ENCODE assay signal across 17 cellular contexts in genomic region chr12:123807002-123807401, GRCh38. TPM values are rescaled to one million over a fixed set of nuclear protein-coding genes. Genes with fewer than 3 reads are reported as not detected.
DNase-seq lines count a peak whose midpoint lies in the region; ATAC-seq and TF ChIP-seq lines count a peak whose summit lies in the region.
"Had no signal": no experiment of that assay in that cellular context is flagged by ENCODE, and none has a peak within 500 bp of the region (broad histone marks: within the 10 kb centered on the region; RNA-seq: fewer than 3 reads in every experiment).

No MANE protein-coding gene starts in this region.

- H3K27ac ChIP-seq in HEK293 (ENCODE audit: extremely low read depth, low read depth, low read length) = no peak overlapping the region
- H3K27ac ChIP-seq in A673 (ENCODE audit: low read depth, low read length, poor library complexity, severe bottlenecking) = no peak overlapping the region

- H3K27ac Mint-ChIP-seq in brain (peak overlapping the region in 3 of 5 experiments; percentile 17 to 44 (median 40)), nephron progenitor cell (peak overlapping the region; percentile 18)
- H3K27ac Mint-ChIP-seq: CD4-positive, CD25-positive, alpha-beta regulatory T cell; CD8-positive, alpha-beta memory T cell had no signal

- POLR2A ChIA-PET in HEK293 (lab: Yijun Ruan, JAX) = no interaction called here
- POLR2A ChIA-PET in A673 (lab: Charles Lee; ENCODE audit: low non-redundant PET) = no interaction called here

- H3K9me3 Mint-ChIP-seq in brain (no peaks in the 10 kb centered on the region), nephron progenitor cell (no peaks in the 10 kb centered on the region)
- H3K9me3 Mint-ChIP-seq: CD4-positive, CD25-positive, alpha-beta regulatory T cell; CD8-positive, alpha-beta memory T cell had no signal

- DNase-seq in nephron progenitor cell (no peak), pons (ENCODE audit: low spot score) (peak; percentile 54), A673 (ENCODE audit: low spot score) (no peak), cerebellum (ENCODE audit: low spot score) (no peak)
- DNase-seq: ACHN; BE2C; CD4-positive, CD25-positive, alpha-beta regulatory T cell; CD8-positive, alpha-beta memory T cell; COR-L47; DMS 273 treated with DMSO at 0.1 percent for 48 hours; DMS53; DND-41; GOT3 had no signal

- H3K4me3 ChIP-seq in HEK293 (ENCODE audit: low read depth, low read length) = no peak overlapping the region
- no peak overlapping the region for H3K4me3 ChIP-seq in A673 (ENCODE audit: low read depth, low read length, poor library complexity, severe bottlenecking)
- H3K4me3 ChIP-seq: GM12878 had no signal

- CTCF ChIA-PET in HEK293 (lab: Yijun Ruan, JAX) (interaction anchor here (0.6 to 1.9 kb wide), 6 partner anchors 14 to 1022 kb away, joined by 3 to 7 read pairs (median 4); no protein-coding TSS in a partner anchor), A673 (lab: Charles Lee) (interaction anchor here (0.7 kb wide), 1 partner anchor 981 kb away, joined by 19 read pairs; no protein-coding TSS in a partner anchor)

- no peaks in the 10 kb centered on the region for H3K36me3 Mint-ChIP-seq in brain
- H3K36me3 Mint-ChIP-seq in nephron progenitor cell (ENCODE audit: low read depth) = no peaks in the 10 kb centered on the region
- H3K36me3 Mint-ChIP-seq: CD4-positive, CD25-positive, alpha-beta regulatory T cell; CD8-positive, alpha-beta memory T cell had no signal

- no TSS peak for BruUV-seq in A673 (replicated peaks; lab: Mats Ljungman, UMichigan)

- H3K4me1 ChIP-seq in HEK293 (ENCODE audit: control insufficient read depth, insufficient read depth, low read length) (no peaks in the 10 kb centered on the region), A673 (ENCODE audit: insufficient read depth, low read length, poor library complexity, severe bottlenecking) (no peaks in the 10 kb centered on the region)
- H3K4me1 ChIP-seq: BE2C had no signal

- H3K27me3 Mint-ChIP-seq in brain (peaks cover 3% of the 10 kb centered on the region), nephron progenitor cell (ENCODE audit: low read depth, poor library complexity) (peaks cover 24% of the 10 kb centered on the region)

- H3K27me3 ChIP-seq in A673 (replicated peaks; ENCODE audit: insufficient read depth, low read depth, low read length, poor library complexity) = no peaks in the 10 kb centered on the region
- H3K27me3 ChIP-seq: BE2C had no signal

- TF ChIP-seq CTCF in HEK293 (tag by site-specific recombination; IDR thresholded peaks at IDR 0.05) (no peak), brain (conservative IDR thresholded peaks at IDR 0.05) (no peak), nephron progenitor cell (IDR thresholded peaks at IDR 0.05) (no peak), A673 (conservative IDR thresholded peaks at IDR 0.05; ENCODE audit: low read depth, low read length) (no peak)

- no peak for ATAC-seq in GM19395 (IDR thresholded peaks at IDR 0.05; ENCODE audit: unreplicated experiment)
- ATAC-seq: GM12878 had no signal

- intact Hi-C loops in A673 (cut with micrococcal nuclease; ENCODE audit: unreplicated experiment) = loop anchor here (10.0 kb wide), 1 partner anchor 968 kb away; no protein-coding TSS in a partner anchor

- H3K4me3 Mint-ChIP-seq in brain = peak overlapping the region in 1 of 5 experiments; percentile 9
- H3K4me3 Mint-ChIP-seq in nephron progenitor cell = peak overlapping the region; percentile 37
- H3K4me3 Mint-ChIP-seq: CD4-positive, CD25-positive, alpha-beta regulatory T cell; CD8-positive, alpha-beta memory T cell had no signal

- H3K4me1 Mint-ChIP-seq in brain (peaks cover 24% of the 10 kb centered on the region), nephron progenitor cell (peaks cover 30% of the 10 kb centered on the region)
- H3K4me1 Mint-ChIP-seq: CD4-positive, CD25-positive, alpha-beta regulatory T cell; CD8-positive, alpha-beta memory T cell had no signal

- no peaks in the 10 kb centered on the region for H3K36me3 ChIP-seq in HEK293 (ENCODE audit: control insufficient read depth in 2 of 2, insufficient read depth in 1 of 2, low read length in 2 of 2)
- H3K36me3 ChIP-seq in A673 (ENCODE audit: insufficient read depth, low read length, poor library complexity, severe bottlenecking) = no peaks in the 10 kb centered on the region
- H3K36me3 ChIP-seq: BE2C had no signal

- H3K9me3 ChIP-seq in HEK293 (ENCODE audit: control insufficient read depth, insufficient read depth, low read depth, low read length) (no peaks in the 10 kb centered on the region), A673 (ENCODE audit: low read depth, low read length, poor library complexity, severe bottlenecking) (no peaks in the 10 kb centered on the region)
- H3K9me3 ChIP-seq: BE2C had no signal

TF ChIP-seq in HEK293, 187 proteins besides CTCF, POLR2A, EP300 and RAD21:
- TF ChIP-seq ZBTB17 (tag by site-specific recombination; IDR thresholded peaks at IDR 0.05) = peak; percentile 75
- TF ChIP-seq, protein P1, sequence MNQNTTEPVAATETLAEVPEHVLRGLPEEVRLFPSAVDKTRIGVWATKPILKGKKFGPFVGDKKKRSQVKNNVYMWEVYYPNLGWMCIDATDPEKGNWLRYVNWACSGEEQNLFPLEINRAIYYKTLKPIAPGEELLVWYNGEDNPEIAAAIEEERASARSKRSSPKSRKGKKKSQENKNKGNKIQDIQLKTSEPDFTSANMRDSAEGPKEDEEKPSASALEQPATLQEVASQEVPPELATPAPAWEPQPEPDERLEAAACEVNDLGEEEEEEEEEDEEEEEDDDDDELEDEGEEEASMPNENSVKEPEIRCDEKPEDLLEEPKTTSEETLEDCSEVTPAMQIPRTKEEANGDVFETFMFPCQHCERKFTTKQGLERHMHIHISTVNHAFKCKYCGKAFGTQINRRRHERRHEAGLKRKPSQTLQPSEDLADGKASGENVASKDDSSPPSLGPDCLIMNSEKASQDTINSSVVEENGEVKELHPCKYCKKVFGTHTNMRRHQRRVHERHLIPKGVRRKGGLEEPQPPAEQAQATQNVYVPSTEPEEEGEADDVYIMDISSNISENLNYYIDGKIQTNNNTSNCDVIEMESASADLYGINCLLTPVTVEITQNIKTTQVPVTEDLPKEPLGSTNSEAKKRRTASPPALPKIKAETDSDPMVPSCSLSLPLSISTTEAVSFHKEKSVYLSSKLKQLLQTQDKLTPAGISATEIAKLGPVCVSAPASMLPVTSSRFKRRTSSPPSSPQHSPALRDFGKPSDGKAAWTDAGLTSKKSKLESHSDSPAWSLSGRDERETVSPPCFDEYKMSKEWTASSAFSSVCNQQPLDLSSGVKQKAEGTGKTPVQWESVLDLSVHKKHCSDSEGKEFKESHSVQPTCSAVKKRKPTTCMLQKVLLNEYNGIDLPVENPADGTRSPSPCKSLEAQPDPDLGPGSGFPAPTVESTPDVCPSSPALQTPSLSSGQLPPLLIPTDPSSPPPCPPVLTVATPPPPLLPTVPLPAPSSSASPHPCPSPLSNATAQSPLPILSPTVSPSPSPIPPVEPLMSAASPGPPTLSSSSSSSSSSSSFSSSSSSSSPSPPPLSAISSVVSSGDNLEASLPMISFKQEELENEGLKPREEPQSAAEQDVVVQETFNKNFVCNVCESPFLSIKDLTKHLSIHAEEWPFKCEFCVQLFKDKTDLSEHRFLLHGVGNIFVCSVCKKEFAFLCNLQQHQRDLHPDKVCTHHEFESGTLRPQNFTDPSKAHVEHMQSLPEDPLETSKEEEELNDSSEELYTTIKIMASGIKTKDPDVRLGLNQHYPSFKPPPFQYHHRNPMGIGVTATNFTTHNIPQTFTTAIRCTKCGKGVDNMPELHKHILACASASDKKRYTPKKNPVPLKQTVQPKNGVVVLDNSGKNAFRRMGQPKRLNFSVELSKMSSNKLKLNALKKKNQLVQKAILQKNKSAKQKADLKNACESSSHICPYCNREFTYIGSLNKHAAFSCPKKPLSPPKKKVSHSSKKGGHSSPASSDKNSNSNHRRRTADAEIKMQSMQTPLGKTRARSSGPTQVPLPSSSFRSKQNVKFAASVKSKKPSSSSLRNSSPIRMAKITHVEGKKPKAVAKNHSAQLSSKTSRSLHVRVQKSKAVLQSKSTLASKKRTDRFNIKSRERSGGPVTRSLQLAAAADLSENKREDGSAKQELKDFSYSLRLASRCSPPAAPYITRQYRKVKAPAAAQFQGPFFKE (tag by site-specific recombination; IDR thresholded peaks at IDR 0.05; ENCODE audit: borderline replicate concordance) = no peak
- peak; percentile 94 for TF ChIP-seq ZNF366 (tag by site-specific recombination; conservative IDR thresholded peaks at IDR 0.05)
- TF ChIP-seq GLIS1 (tag by site-specific recombination; IDR thresholded peaks at IDR 0.05) = no peak
- TF ChIP-seq ZIC2 (tag by site-specific recombination; IDR thresholded peaks at IDR 0.05) = no peak

RNA-seq across cellular contexts. Expression of gene DNAH10, which starts 44.9 kb away (rescaled TPM):
- polyA plus RNA-seq in brain (ENCODE audit: insufficient read depth, low read depth, low replicate concordance) = 0.75 TPM
- total RNA-seq in A673 (2021) = 1.1 TPM in 2 replicates
- 2.1 TPM for total RNA-seq in cerebellum
- polyA plus RNA-seq: CD8-positive, alpha-beta memory T cell had no signal
